ENCODE assay signal across 16 cellular contexts in the genomic region with DNA sequence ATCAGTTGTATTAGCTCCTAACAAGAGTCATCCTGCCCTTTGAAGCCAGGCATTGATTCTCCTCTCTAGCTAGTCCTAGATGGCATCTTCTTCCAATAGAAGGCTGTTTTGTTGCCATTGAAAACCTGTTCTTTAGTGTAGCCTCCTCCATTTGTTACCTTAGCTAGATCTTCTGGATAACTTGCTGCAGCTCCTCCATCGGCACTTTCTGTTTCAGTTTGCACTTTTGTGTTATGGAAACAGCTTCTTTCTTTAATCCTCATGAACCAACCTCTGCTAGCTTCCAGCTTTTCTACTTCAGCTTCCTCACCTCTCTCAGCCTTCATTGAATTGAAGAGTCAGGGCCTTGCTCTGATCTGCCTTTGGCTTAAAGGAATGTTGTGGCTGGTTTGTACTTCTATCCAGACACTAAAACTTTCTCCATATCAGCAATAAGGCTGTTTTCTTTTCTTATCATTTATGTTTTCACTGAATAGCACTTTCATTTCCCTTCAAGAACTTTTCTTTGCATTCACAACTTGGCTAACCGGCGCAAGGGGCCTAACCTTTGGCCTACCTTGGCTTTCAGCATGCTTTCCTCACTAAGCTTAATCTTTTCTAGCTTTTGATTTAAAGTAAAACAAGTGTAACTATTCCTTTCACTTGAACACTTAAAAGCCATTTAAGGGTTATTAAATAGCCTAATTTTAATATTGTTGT.
A peak's percentile ranks its signal among the peaks of the same experiment; 100 is the strongest.
DNase-seq lines count a peak whose midpoint lies in the region; ATAC-seq and TF ChIP-seq lines count a peak whose summit lies in the region.
"Had no signal": no experiment of that assay in that cellular context is flagged by ENCODE, and none has a peak within 500 bp of the region (broad histone marks: within the 10 kb centered on the region; RNA-seq: fewer than 3 reads in every experiment).

No MANE protein-coding gene starts in this region.

- H3K4me1 ChIP-seq in lower lobe of right lung (peaks cover 10% of the 10 kb centered on the region), upper lobe of right lung (peaks cover 9% of the 10 kb centered on the region), esophagus squamous epithelium (no peaks in the 10 kb centered on the region), hepatocyte (ENCODE audit: insufficient read depth) (no peaks in the 10 kb centered on the region)

- ATAC-seq in activated naive CD4-positive, alpha-beta T cell treated with anti-CD3 and anti-CD28 coated beads, Interleukin-2, amount 50 U/mL, for 72 hours: no peak
- peak in 1 of 2 donors; percentile 26 for ATAC-seq in lower lobe of right lung
- no peak for ATAC-seq in upper lobe of right lung
- ATAC-seq: activated naive CD8-positive, alpha-beta T cell treated with anti-CD3 and anti-CD28 coated beads, Interleukin-2, amount 50 U/mL, for 24 hours; Panc1; SK-N-SH treated with all-trans-retinoic acid at 6 μM for 48 hours; stimulated activated memory B cell treated with anti-CD40 and anti-IgM and Interleukin-4, amounts not matched to agents 10 μg/mL and 1 μg/mL and 100 μg/mL, for 72 hours had no signal

- 69 to 74% methylated on average over 3 of the region's 3 CpGs for WGBS in esophagus squamous epithelium, 2 donors
- WGBS in hepatocyte (ENCODE audit: low lambda C conversion rate, missing lambda C conversion rate): 66% methylated on average over 3 of the region's 3 CpGs

- no peaks in the 10 kb centered on the region for H3K9me2 ChIP-seq in hepatocyte (replicated peaks; ENCODE audit: insufficient read depth)

- peak overlapping the region; percentile 44 for H3K4me3 Mint-ChIP-seq in T-helper 2 cell treated with Interferon-gamma antibody and Interleukin-4, amounts not matched to agents 5 μg/mL and 100 μg/mL, for 36 hours
- H3K4me3 Mint-ChIP-seq: activated naive CD8-positive, alpha-beta T cell treated with anti-CD3 and anti-CD28 coated beads, Interleukin-2, amount 50 U/mL, for 24 hours; stimulated activated memory B cell treated with anti-CD40 and anti-IgM and Interleukin-4, amounts not matched to agents 10 μg/mL and 1 μg/mL and 100 μg/mL, for 72 hours had no signal

- no peaks in the 10 kb centered on the region for H3K79me2 ChIP-seq in hepatocyte

- peaks cover 3% of the 10 kb centered on the region for H3K27me3 Mint-ChIP-seq in T-helper 2 cell treated with Interferon-gamma antibody and Interleukin-4, amounts not matched to agents 5 μg/mL and 100 μg/mL, for 36 hours (ENCODE audit: low read depth)
- H3K27me3 Mint-ChIP-seq: activated naive CD8-positive, alpha-beta T cell treated with anti-CD3 and anti-CD28 coated beads, Interleukin-2, amount 50 U/mL, for 24 hours had no signal

- no peak for DNase-seq in activated naive CD4-positive, alpha-beta T cell treated with anti-CD3 and anti-CD28 coated beads, Interleukin-2, amount 50 U/mL, for 72 hours (ENCODE audit: low spot score in 2 of 2)
- no peak for DNase-seq in activated naive CD4-positive, alpha-beta T cell treated with anti-CD3 and anti-CD28 coated beads, Interleukin-2, amount 50 U/mL, for 16 hours
- DNase-seq in T-helper 2 cell treated with Interferon-gamma antibody and Interleukin-4, amounts not matched to agents 5 μg/mL and 100 μg/mL, for 36 hours (ENCODE audit: low spot score): no peak
- DNase-seq in lower lobe of right lung: no peak
- DNase-seq in upper lobe of right lung: no peak
- no peak for DNase-seq in NCI-H2196 (lab: John Stamatoyannopoulos, UW; ENCODE audit: unreplicated experiment)
- DNase-seq in esophagus squamous epithelium (lab: John Stamatoyannopoulos, UW): no peak
- no peak for DNase-seq in hepatocyte (ENCODE audit: low spot score)
- DNase-seq: activated naive CD8-positive, alpha-beta T cell treated with anti-CD3 and anti-CD28 coated beads, Interleukin-2, amount 50 U/mL, for 24 hours; caudate nucleus; NCI-H2081 treated with DMSO at 0.1 percent for 48 hours; NCI-H526; nucleus accumbens had no signal

- no peak overlapping the region for H3K4me3 ChIP-seq in lower lobe of right lung
- H3K4me3 ChIP-seq in upper lobe of right lung: no peak overlapping the region
- no peak overlapping the region for H3K4me3 ChIP-seq in esophagus squamous epithelium
- no peak overlapping the region for H3K4me3 ChIP-seq in hepatocyte

- H3K9me3 ChIP-seq in lower lobe of right lung (no peaks in the 10 kb centered on the region), upper lobe of right lung (no peaks in the 10 kb centered on the region), esophagus squamous epithelium (no peaks in the 10 kb centered on the region), hepatocyte (ENCODE audit: low read depth) (no peaks in the 10 kb centered on the region)

- H4K20me1 ChIP-seq in hepatocyte (ENCODE audit: insufficient read depth, poor library complexity, severe bottlenecking): no peaks in the 10 kb centered on the region

- H3K36me3 Mint-ChIP-seq in activated naive CD4-positive, alpha-beta T cell treated with anti-CD3 and anti-CD28 coated beads, Interleukin-2, amount 50 U/mL, for 72 hours: no peaks in the 10 kb centered on the region
- no peaks in the 10 kb centered on the region for H3K36me3 Mint-ChIP-seq in T-helper 2 cell treated with Interferon-gamma antibody and Interleukin-4, amounts not matched to agents 5 μg/mL and 100 μg/mL, for 36 hours (ENCODE audit: low read depth)
- H3K36me3 Mint-ChIP-seq: stimulated activated memory B cell treated with anti-CD40 and anti-IgM and Interleukin-4, amounts not matched to agents 10 μg/mL and 1 μg/mL and 100 μg/mL, for 72 hours had no signal

- H2AFZ ChIP-seq in hepatocyte: no peak overlapping the region

- no peak for TF ChIP-seq POLR2A in esophagus squamous epithelium (IDR thresholded peaks at IDR 0.05)

- H3K9me3 Mint-ChIP-seq in activated naive CD4-positive, alpha-beta T cell treated with anti-CD3 and anti-CD28 coated beads, Interleukin-2, amount 50 U/mL, for 72 hours: no peaks in the 10 kb centered on the region
- H3K9me3 Mint-ChIP-seq in T-helper 2 cell treated with Interferon-gamma antibody and Interleukin-4, amounts not matched to agents 5 μg/mL and 100 μg/mL, for 36 hours: no peaks in the 10 kb centered on the region
- H3K9me3 Mint-ChIP-seq: activated naive CD8-positive, alpha-beta T cell treated with anti-CD3 and anti-CD28 coated beads, Interleukin-2, amount 50 U/mL, for 24 hours; stimulated activated memory B cell treated with anti-CD40 and anti-IgM and Interleukin-4, amounts not matched to agents 10 μg/mL and 1 μg/mL and 100 μg/mL, for 72 hours had no signal

- H3K27ac ChIP-seq in lower lobe of right lung (peak overlapping the region; percentile 27), upper lobe of right lung (peak overlapping the region; percentile 11), esophagus squamous epithelium (no peak overlapping the region), hepatocyte (no peak overlapping the region)

- H3K36me3 ChIP-seq in lower lobe of right lung: no peaks in the 10 kb centered on the region
- H3K36me3 ChIP-seq in upper lobe of right lung: no peaks in the 10 kb centered on the region
- H3K36me3 ChIP-seq in esophagus squamous epithelium: no peaks in the 10 kb centered on the region
- no peaks in the 10 kb centered on the region for H3K36me3 ChIP-seq in hepatocyte (replicated peaks; ENCODE audit: insufficient read depth, low read depth)

- no peaks in the 10 kb centered on the region for H3K27me3 ChIP-seq in lower lobe of right lung (ENCODE audit: low read depth)
- no peaks in the 10 kb centered on the region for H3K27me3 ChIP-seq in upper lobe of right lung
- H3K27me3 ChIP-seq in esophagus squamous epithelium: no peaks in the 10 kb centered on the region
- no peaks in the 10 kb centered on the region for H3K27me3 ChIP-seq in hepatocyte

- H3K4me2 ChIP-seq in hepatocyte: no peak overlapping the region

- TF ChIP-seq CTCF in lower lobe of right lung (IDR thresholded peaks at IDR 0.05): no peak
- TF ChIP-seq CTCF in upper lobe of right lung (IDR thresholded peaks at IDR 0.05): no peak
- no peak for TF ChIP-seq CTCF in esophagus squamous epithelium (IDR thresholded peaks at IDR 0.05)
- TF ChIP-seq CTCF in hepatocyte (IDR thresholded peaks at IDR 0.05; ENCODE audit: poor library complexity): no peak

- peak overlapping the region; percentile 15 to 38 for H3K27ac Mint-ChIP-seq in activated naive CD4-positive, alpha-beta T cell treated with anti-CD3 and anti-CD28 coated beads, Interleukin-2, amount 50 U/mL, for 72 hours
- peak overlapping the region; percentile 79 for H3K27ac Mint-ChIP-seq in T-helper 2 cell treated with Interferon-gamma antibody and Interleukin-4, amounts not matched to agents 5 μg/mL and 100 μg/mL, for 36 hours
- H3K27ac Mint-ChIP-seq: activated naive CD8-positive, alpha-beta T cell treated with anti-CD3 and anti-CD28 coated beads, Interleukin-2, amount 50 U/mL, for 24 hours; stimulated activated memory B cell treated with anti-CD40 and anti-IgM and Interleukin-4, amounts not matched to agents 10 μg/mL and 1 μg/mL and 100 μg/mL, for 72 hours had no signal

- H3K4me1 Mint-ChIP-seq in T-helper 2 cell treated with Interferon-gamma antibody and Interleukin-4, amounts not matched to agents 5 μg/mL and 100 μg/mL, for 36 hours (ENCODE audit: low read depth): peaks cover 10% of the 10 kb centered on the region

- intact Hi-C loops in lower lobe of right lung (cut with DNase I) (no loop called here), upper lobe of right lung (cut with DNase I) (no loop called here), esophagus squamous epithelium (cut with DNase I) (no loop called here)

Comparison
In these comparisons a context has a peak if more than half of its experiments do, and no peak if none do; other contexts are left out.
1. H3K27ac ChIP-seq: peak in lower lobe of right lung (single experiment) and upper lobe of right lung (single experiment); none in esophagus squamous epithelium (0 of 4) and hepatocyte (single experiment).